Comparison of ENCODE assay signal across 8 cellular contexts in the genomic region with DNA sequence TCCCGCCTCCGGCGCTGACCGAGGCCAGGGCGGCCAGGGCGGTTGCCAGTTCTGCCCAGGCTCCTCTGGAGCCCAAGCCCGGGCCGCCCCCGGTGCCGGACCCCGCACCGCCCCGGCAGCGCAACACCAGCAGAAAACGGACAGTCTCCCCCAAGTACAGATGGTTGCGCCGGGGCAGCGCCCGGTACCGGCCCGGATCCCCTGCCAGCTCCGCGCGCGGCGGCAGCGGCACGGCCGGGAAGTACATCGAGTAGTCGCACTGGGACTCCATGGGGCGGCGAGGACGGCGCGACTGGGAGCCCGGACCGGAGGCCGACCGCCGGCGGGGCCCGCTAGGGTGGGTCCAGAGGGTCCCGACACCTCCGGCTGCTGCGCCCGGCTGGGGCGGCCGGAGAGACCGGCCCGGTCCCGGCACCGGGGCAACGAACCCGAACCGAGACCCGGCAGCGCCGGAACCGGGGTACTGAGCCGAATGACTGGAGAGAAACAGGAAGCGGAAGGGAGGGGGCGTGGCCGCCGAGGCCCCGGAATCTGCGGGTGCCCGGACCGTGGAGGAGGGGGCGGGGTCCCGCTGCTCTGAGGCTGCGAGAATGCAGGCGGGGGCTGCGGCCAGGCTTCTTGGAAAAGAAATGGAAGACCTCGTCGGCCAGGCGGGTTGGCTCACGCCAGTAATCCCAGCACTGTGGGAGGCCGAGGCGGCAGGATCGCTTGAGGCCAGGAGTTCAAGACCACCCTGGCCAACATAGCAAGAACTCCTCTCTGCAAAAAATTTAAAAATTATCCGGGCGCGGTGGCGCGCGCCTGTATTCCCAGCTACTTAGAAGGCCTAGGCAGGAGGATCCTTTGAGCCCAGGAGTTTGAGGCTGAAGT. TPM values are rescaled to one million over a fixed set of nuclear protein-coding genes. Genes with fewer than 3 reads are reported as not detected.
DNase-seq lines count a peak whose midpoint lies in the region; ATAC-seq and TF ChIP-seq lines count a peak whose summit lies in the region.

A gene with protein sequence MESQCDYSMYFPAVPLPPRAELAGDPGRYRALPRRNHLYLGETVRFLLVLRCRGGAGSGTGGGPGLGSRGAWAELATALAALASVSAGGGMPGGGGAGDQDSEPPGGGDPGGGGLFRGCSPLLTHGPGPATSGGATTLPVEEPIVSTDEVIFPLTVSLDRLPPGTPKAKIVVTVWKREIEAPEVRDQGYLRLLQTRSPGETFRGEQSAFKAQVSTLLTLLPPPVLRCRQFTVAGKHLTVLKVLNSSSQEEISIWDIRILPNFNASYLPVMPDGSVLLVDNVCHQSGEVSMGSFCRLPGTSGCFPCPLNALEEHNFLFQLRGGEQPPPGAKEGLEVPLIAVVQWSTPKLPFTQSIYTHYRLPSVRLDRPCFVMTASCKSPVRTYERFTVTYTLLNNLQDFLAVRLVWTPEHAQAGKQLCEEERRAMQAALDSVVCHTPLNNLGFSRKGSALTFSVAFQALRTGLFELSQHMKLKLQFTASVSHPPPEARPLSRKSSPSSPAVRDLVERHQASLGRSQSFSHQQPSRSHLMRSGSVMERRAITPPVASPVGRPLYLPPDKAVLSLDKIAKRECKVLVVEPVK (minus strand): TSS at position 495 of the 870 bp plus-strand sequence. CDS start 224 bp downstream, at position 271.

- peak within 1 kb of the TSS; percentile 80 for H3K4me3 ChIP-seq in AG09309 (ENCODE audit: control insufficient read depth, low read depth, low read length)
- H3K4me3 ChIP-seq in colonic mucosa, result peak within 1 kb of the TSS; percentile 84

- POLR2A ChIA-PET in activated CD4-positive, alpha-beta T cell treated with anti-CD3 and anti-CD28 coated beads, Interleukin-2, amount 10 ng/mL, durations not matched to agents 7 days and 5 days (lab: Charles Lee), result interaction anchor here (0.7 kb wide), 1 partner anchor 534 kb away, joined by 4 read pairs; no protein-coding TSS in a partner anchor

- no peak for DNase-seq in AG09309 (ENCODE audit: low read depth)
- DNase-seq in NCI-H748 (lab: John Stamatoyannopoulos, UW; ENCODE audit: unreplicated experiment), result peak; percentile 87
- peak; percentile 94 for DNase-seq in activated CD4-positive, alpha-beta T cell treated with anti-CD3 and anti-CD28 coated beads, Interleukin-2, amount 10 ng/mL, durations not matched to agents 7 days and 5 days
- peak; percentile 98 for DNase-seq in colonic mucosa
- peak; percentile 93 to 99 for DNase-seq in left colon
- peak; percentile 88 to 96 for DNase-seq in stimulated activated CD4-positive, alpha-beta T cell treated with anti-CD3 and anti-CD28 coated beads, Interleukin-1b, Interleukin-23, amount 100 ng/mL, for 4 hours (ENCODE audit: low read depth in 2 of 2)

- ATAC-seq in GM19043 (IDR thresholded peaks at IDR 0.05; ENCODE audit: low read depth, unreplicated experiment), result peak; percentile 82
- ATAC-seq in HG03457 (IDR thresholded peaks at IDR 0.05; ENCODE audit: unreplicated experiment), result peak; percentile 48
- peak; percentile 52 for ATAC-seq in left colon

- H3K27me3 Mint-ChIP-seq in activated CD4-positive, alpha-beta T cell treated with anti-CD3 and anti-CD28 coated beads, Interleukin-2, amount 10 ng/mL, durations not matched to agents 7 days and 5 days, result no peaks in the 10 kb centered on the region

- peak within 1 kb of the TSS; percentile 87 for H3K27ac Mint-ChIP-seq in activated CD4-positive, alpha-beta T cell treated with anti-CD3 and anti-CD28 coated beads, Interleukin-2, amount 10 ng/mL, durations not matched to agents 7 days and 5 days

- CTCF ChIA-PET in activated CD4-positive, alpha-beta T cell treated with anti-CD3 and anti-CD28 coated beads, Interleukin-2, amount 10 ng/mL, durations not matched to agents 7 days and 5 days (lab: Charles Lee), result interaction anchor here (0.8 to 1.8 kb wide), 4 partner anchors 12 to 59 kb away, joined by 3 to 5 read pairs (median 4); no protein-coding TSS in a partner anchor

- peaks cover 31% of the 10 kb centered on the region for H3K4me1 ChIP-seq in colonic mucosa

- peak within 1 kb of the TSS; percentile 76 to 97 for H3K9ac ChIP-seq in colonic mucosa (ENCODE audit: low read depth in 2 of 2, low read length in 2 of 2)

- no peaks in the 10 kb centered on the region for H3K9me3 ChIP-seq in colonic mucosa

- no peaks in the 10 kb centered on the region for H3K36me3 ChIP-seq in colonic mucosa

- H3K27me3 ChIP-seq in colonic mucosa, result no peaks in the 10 kb centered on the region

- peaks cover 69% of the 10 kb centered on the region for H3K4me1 Mint-ChIP-seq in activated CD4-positive, alpha-beta T cell treated with anti-CD3 and anti-CD28 coated beads, Interleukin-2, amount 10 ng/mL, durations not matched to agents 7 days and 5 days

- TF ChIP-seq CTCF in AG09309 (IDR thresholded peaks at IDR 0.05; ENCODE audit: control insufficient read depth, insufficient read depth, low read depth, low read length, missing control alignments) (no peak), colonic mucosa (IDR thresholded peaks at IDR 0.05) (no peak)

- intact Hi-C loops in colonic mucosa (cut with DNase I), result no loop called here
- intact Hi-C loops in left colon (cut with DNase I, micrococcal nuclease), result no loop called here

- H3K9me3 Mint-ChIP-seq in activated CD4-positive, alpha-beta T cell treated with anti-CD3 and anti-CD28 coated beads, Interleukin-2, amount 10 ng/mL, durations not matched to agents 7 days and 5 days, result no peaks in the 10 kb centered on the region

- H3K4me3 Mint-ChIP-seq in activated CD4-positive, alpha-beta T cell treated with anti-CD3 and anti-CD28 coated beads, Interleukin-2, amount 10 ng/mL, durations not matched to agents 7 days and 5 days, result peak within 1 kb of the TSS; percentile 87

- H3K36me3 Mint-ChIP-seq in activated CD4-positive, alpha-beta T cell treated with anti-CD3 and anti-CD28 coated beads, Interleukin-2, amount 10 ng/mL, durations not matched to agents 7 days and 5 days (ENCODE audit: low read depth), result peaks cover 39% of the 10 kb centered on the region

- peak within 1 kb of the TSS; percentile 86 for H3K27ac ChIP-seq in colonic mucosa

RNA-seq across cellular contexts. Expression of the gene that starts here (rescaled TPM):
- total RNA-seq in activated CD4-positive, alpha-beta T cell treated with anti-CD3 and anti-CD28 coated beads, Interleukin-2, amount 10 ng/mL, durations not matched to agents 7 days and 5 days, result 10 to 100 TPM; 54.0 to 54.6 TPM
- 10 to 100 TPM; 40.3 to 69.5 TPM for total RNA-seq in colonic mucosa
- total RNA-seq in left colon, result 10 to 100 TPM; 54.9 to 62.1 TPM
